Comparison of ENCODE assay signal across 8 cellular contexts in genomic region chr15:59436774-59437472, GRCh38. TPM values are rescaled to one million over a fixed set of nuclear protein-coding genes. Genes with fewer than 3 reads are reported as not detected.
DNase-seq lines count a peak whose midpoint lies in the region; ATAC-seq and TF ChIP-seq lines count a peak whose summit lies in the region.

No MANE protein-coding gene starts in this region.

- H3K4me1 Mint-ChIP-seq in activated CD4-positive, alpha-beta T cell treated with anti-CD3 and anti-CD28 coated beads, Interleukin-2, amount 10 ng/mL, durations not matched to agents 7 days and 5 days, result peaks cover 17% of the 10 kb centered on the region
- peaks cover 13% of the 10 kb centered on the region for H3K4me1 Mint-ChIP-seq in activated T-helper 1 cell treated with anti-CD3 and anti-CD28 coated beads, Interleukin-12 subunit alpha, Interleukin-12 subunit beta, Interleukin-2, Interleukin-4 antibody, amounts not matched to agents 30 ng/mL and 10 ng/mL and 1 ng/mL, durations not matched to agents 14 hours and 24 hours and 36 hours (ENCODE audit: low read depth)

- no peaks in the 10 kb centered on the region for H3K9me3 Mint-ChIP-seq in activated CD4-positive, alpha-beta T cell treated with anti-CD3 and anti-CD28 coated beads, Interleukin-2, amount 10 ng/mL, durations not matched to agents 7 days and 5 days
- H3K9me3 Mint-ChIP-seq in activated T-helper 1 cell treated with anti-CD3 and anti-CD28 coated beads, Interleukin-12 subunit alpha, Interleukin-12 subunit beta, Interleukin-2, Interleukin-4 antibody, amounts not matched to agents 30 ng/mL and 10 ng/mL and 1 ng/mL, durations not matched to agents 14 hours and 24 hours and 36 hours, result no peaks in the 10 kb centered on the region

- H3K9me3 ChIP-seq in iPS-18c (ENCODE audit: control insufficient read depth, insufficient read depth, low read length) (no peaks in the 10 kb centered on the region), thoracic aorta (no peaks in the 10 kb centered on the region)

- no peak overlapping the region for H3K27ac ChIP-seq in thoracic aorta

- CTCF ChIA-PET in activated CD4-positive, alpha-beta T cell treated with anti-CD3 and anti-CD28 coated beads, Interleukin-2, amount 10 ng/mL, durations not matched to agents 7 days and 5 days (lab: Charles Lee), result no interaction called here

- no peak for TF ChIP-seq CTCF in thoracic aorta (IDR thresholded peaks at IDR 0.05)

- intact Hi-C loops in activated T-helper 1 cell treated with anti-CD3 and anti-CD28 coated beads, Interleukin-12 subunit alpha, Interleukin-12 subunit beta, Interleukin-2, Interleukin-4 antibody, amounts not matched to agents 30 ng/mL and 10 ng/mL and 1 ng/mL, durations not matched to agents 14 hours and 24 hours and 36 hours (cut with micrococcal nuclease), result no loop called here

- H3K36me3 ChIP-seq in thoracic aorta, result no peaks in the 10 kb centered on the region

- ATAC-seq in thoracic aorta (ENCODE audit: insufficient number of reproducible peaks, low FRiP score, low read depth) (no peak), GM18868 (IDR thresholded peaks at IDR 0.05; ENCODE audit: unreplicated experiment) (no peak)

- no peak overlapping the region for H3K27ac Mint-ChIP-seq in activated CD4-positive, alpha-beta T cell treated with anti-CD3 and anti-CD28 coated beads, Interleukin-2, amount 10 ng/mL, durations not matched to agents 7 days and 5 days
- H3K27ac Mint-ChIP-seq in activated T-helper 1 cell treated with anti-CD3 and anti-CD28 coated beads, Interleukin-12 subunit alpha, Interleukin-12 subunit beta, Interleukin-2, Interleukin-4 antibody, amounts not matched to agents 30 ng/mL and 10 ng/mL and 1 ng/mL, durations not matched to agents 14 hours and 24 hours and 36 hours, result peak overlapping the region; percentile 66

- no peak for DNase-seq in activated CD4-positive, alpha-beta T cell treated with anti-CD3 and anti-CD28 coated beads, Interleukin-2, amount 10 ng/mL, durations not matched to agents 7 days and 5 days
- no peak for DNase-seq in activated CD4-positive, alpha-beta T cell treated with anti-CD3 and anti-CD28 coated beads for 48 hours
- no peak for DNase-seq in activated T-helper 1 cell treated with anti-CD3 and anti-CD28 coated beads, Interleukin-12 subunit alpha, Interleukin-12 subunit beta, Interleukin-2, Interleukin-4 antibody, amounts not matched to agents 30 ng/mL and 10 ng/mL and 1 ng/mL, durations not matched to agents 14 hours and 24 hours and 36 hours (ENCODE audit: low spot score)
- no peak for DNase-seq in thoracic aorta (ENCODE audit: low spot score)
- DNase-seq in A172 (ENCODE audit: low spot score), result no peak
- no peak for DNase-seq in activated CD4-positive, alpha-beta T cell treated with anti-CD3 and anti-CD28 coated beads, Interleukin-2, amount 50 U/mL, for 4 hours

- H3K4me3 Mint-ChIP-seq in activated CD4-positive, alpha-beta T cell treated with anti-CD3 and anti-CD28 coated beads, Interleukin-2, amount 10 ng/mL, durations not matched to agents 7 days and 5 days, result peak overlapping the region; percentile 74
- H3K4me3 Mint-ChIP-seq in activated T-helper 1 cell treated with anti-CD3 and anti-CD28 coated beads, Interleukin-12 subunit alpha, Interleukin-12 subunit beta, Interleukin-2, Interleukin-4 antibody, amounts not matched to agents 30 ng/mL and 10 ng/mL and 1 ng/mL, durations not matched to agents 14 hours and 24 hours and 36 hours, result peak overlapping the region; percentile 83

- H3K27me3 Mint-ChIP-seq in activated CD4-positive, alpha-beta T cell treated with anti-CD3 and anti-CD28 coated beads, Interleukin-2, amount 10 ng/mL, durations not matched to agents 7 days and 5 days, result peaks cover 68% of the 10 kb centered on the region
- H3K27me3 Mint-ChIP-seq in activated T-helper 1 cell treated with anti-CD3 and anti-CD28 coated beads, Interleukin-12 subunit alpha, Interleukin-12 subunit beta, Interleukin-2, Interleukin-4 antibody, amounts not matched to agents 30 ng/mL and 10 ng/mL and 1 ng/mL, durations not matched to agents 14 hours and 24 hours and 36 hours (ENCODE audit: insufficient read depth), result peaks cover 69% of the 10 kb centered on the region

- H3K4me3 ChIP-seq in iPS-18c (ENCODE audit: insufficient read depth, low read depth, low read length) (peak overlapping the region; percentile 64), thoracic aorta (peak overlapping the region; percentile 73)

- H3K27me3 ChIP-seq in thoracic aorta (replicated peaks; ENCODE audit: insufficient read depth), result no peaks in the 10 kb centered on the region

- no peaks in the 10 kb centered on the region for H3K36me3 Mint-ChIP-seq in activated CD4-positive, alpha-beta T cell treated with anti-CD3 and anti-CD28 coated beads, Interleukin-2, amount 10 ng/mL, durations not matched to agents 7 days and 5 days (ENCODE audit: low read depth)
- no peaks in the 10 kb centered on the region for H3K36me3 Mint-ChIP-seq in activated T-helper 1 cell treated with anti-CD3 and anti-CD28 coated beads, Interleukin-12 subunit alpha, Interleukin-12 subunit beta, Interleukin-2, Interleukin-4 antibody, amounts not matched to agents 30 ng/mL and 10 ng/mL and 1 ng/mL, durations not matched to agents 14 hours and 24 hours and 36 hours (ENCODE audit: low read depth)

- POLR2A ChIA-PET in activated CD4-positive, alpha-beta T cell treated with anti-CD3 and anti-CD28 coated beads, Interleukin-2, amount 10 ng/mL, durations not matched to agents 7 days and 5 days (lab: Charles Lee), result no interaction called here

- peaks cover 9 to 18% of the 10 kb centered on the region in 2 donors for H3K4me1 ChIP-seq in thoracic aorta (ENCODE audit: control insufficient read depth in 1 of 2, low read depth in 2 of 2)

RNA-seq across cellular contexts. Expression of gene FAM81A, which starts 1.1 kb away (rescaled TPM):
- under 1 TPM; 0.57 to 0.73 TPM for total RNA-seq in activated CD4-positive, alpha-beta T cell treated with anti-CD3 and anti-CD28 coated beads, Interleukin-2, amount 10 ng/mL, durations not matched to agents 7 days and 5 days
- total RNA-seq in activated T-helper 1 cell treated with anti-CD3 and anti-CD28 coated beads, Interleukin-12 subunit alpha, Interleukin-12 subunit beta, Interleukin-2, Interleukin-4 antibody, amounts not matched to agents 30 ng/mL and 10 ng/mL and 1 ng/mL, durations not matched to agents 14 hours and 24 hours and 36 hours, result 0.49 and 0.60 TPM in 2 replicates
- under 1 TPM; 0.14 to 0.71 TPM for total RNA-seq in thoracic aorta
- 0.78 and 1.3 TPM in 2 replicates for total RNA-seq in A172 (2014; rRNA removed; shearing (Covaris generic))
